In the genomic region with DNA sequence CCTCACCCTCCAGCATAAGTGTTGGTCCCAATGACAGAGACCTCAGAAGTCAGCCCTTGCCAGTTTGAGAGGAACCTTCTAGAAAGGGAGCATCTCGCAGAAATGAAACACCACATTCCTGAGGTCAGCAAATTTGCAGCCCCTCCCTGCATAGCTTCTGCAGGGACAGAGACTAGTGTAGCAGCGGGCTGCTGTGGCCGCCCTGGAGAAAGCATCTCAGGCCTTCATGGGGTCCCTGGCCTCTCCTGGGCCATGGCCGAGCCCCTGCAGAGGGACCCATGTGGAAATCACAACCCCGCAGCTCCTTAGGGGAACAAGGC, we compare ENCODE assay signal across 25 cellular contexts. TPM values are rescaled to one million over a fixed set of nuclear protein-coding genes. Genes with fewer than 3 reads are reported as not detected.
"Had no signal": no experiment of that assay in that cellular context is flagged by ENCODE, and none has a peak within 500 bp of the region (broad histone marks: within the 10 kb centered on the region; RNA-seq: fewer than 3 reads in every experiment).

No MANE protein-coding gene starts in this region.

- H3K4me3 ChIP-seq: ascending aorta, sigmoid colon had no signal

- H3K9me3 ChIP-seq: ascending aorta, sigmoid colon had no signal

- H3K27me3 ChIP-seq: ascending aorta had no signal

- H3K27ac Mint-ChIP-seq: activated CD8-positive, alpha-beta T cell treated with anti-CD3 and anti-CD28 coated beads, Interleukin-2, amount 10 ng/mL, durations not matched to agents 7 days and 5 days; activated naive CD4-positive, alpha-beta T cell treated with anti-CD3 and anti-CD28 coated beads, Interleukin-2, amount 50 U/mL, for 24 hours; activated T-helper 1 cell treated with anti-CD3 and anti-CD28 coated beads, Interleukin-12 subunit alpha, Interleukin-12 subunit beta, Interleukin-2, Interleukin-4 antibody, amounts not matched to agents 30 ng/mL and 10 ng/mL and 1 ng/mL, durations not matched to agents 14 hours and 24 hours and 36 hours; dendritic cell treated with granulocyte-macrophage colony-stimulating factor and Interleukin-4, amounts not matched to agents 40 ng/mL and 50 ng/mL, for 4 days; natural killer cell treated with Interleukin-12 subunit alpha and Interleukin-12 subunit beta and Interleukin-15 and Interleukin-18, amount 100 ng/mL, for 72 hours; T-cell; T-helper 2 cell treated with Interferon-gamma antibody and Interleukin-4, amounts not matched to agents 5 μg/mL and 100 μg/mL, for 36 hours had no signal

- H3K9me3 Mint-ChIP-seq: activated naive CD4-positive, alpha-beta T cell treated with anti-CD3 and anti-CD28 coated beads, Interleukin-2, amount 50 U/mL, for 24 hours; activated T-helper 1 cell treated with anti-CD3 and anti-CD28 coated beads, Interleukin-12 subunit alpha, Interleukin-12 subunit beta, Interleukin-2, Interleukin-4 antibody, amounts not matched to agents 30 ng/mL and 10 ng/mL and 1 ng/mL, durations not matched to agents 14 hours and 24 hours and 36 hours; dendritic cell treated with granulocyte-macrophage colony-stimulating factor and Interleukin-4, amounts not matched to agents 40 ng/mL and 50 ng/mL, for 4 days; natural killer cell treated with Interleukin-12 subunit alpha and Interleukin-12 subunit beta and Interleukin-15 and Interleukin-18, amount 100 ng/mL, for 72 hours; T-cell; T-helper 2 cell treated with Interferon-gamma antibody and Interleukin-4, amounts not matched to agents 5 μg/mL and 100 μg/mL, for 36 hours had no signal

- ATAC-seq: activated CD8-positive, alpha-beta T cell treated with anti-CD3 and anti-CD28 coated beads, Interleukin-2, amount 10 ng/mL, durations not matched to agents 7 days and 5 days; foreskin keratinocyte; left ventricle myocardium superior; stimulated activated naive CD8-positive, alpha-beta T cell treated with anti-CD3 and anti-CD28 coated beads, Interleukin-15, Interleukin-2, amounts not matched to agents 100 U/mL and 50 U/mL, for 24 hours; T-cell had no signal

- H3K4me1 ChIP-seq: ascending aorta, foreskin keratinocyte, parathyroid adenoma, sigmoid colon had no signal

- H3K9ac ChIP-seq: parathyroid adenoma had no signal

- H3K27ac ChIP-seq: ascending aorta, brain microvascular endothelial cell, foreskin keratinocyte, parathyroid adenoma, sigmoid colon had no signal

- H3K4me1 Mint-ChIP-seq: activated naive CD4-positive, alpha-beta T cell treated with anti-CD3 and anti-CD28 coated beads, Interleukin-2, amount 50 U/mL, for 24 hours; T-cell had no signal

- DNase-seq: activated CD4-positive, alpha-beta T cell treated with anti-CD3 and anti-CD28 coated beads for 1 hour; activated CD4-positive, alpha-beta T cell treated with anti-CD3 and anti-CD28 coated beads, Interleukin-2, amount 50 U/mL, for 1 hour; activated CD8-positive, alpha-beta T cell treated with anti-CD3 and anti-CD28 coated beads, Interleukin-2, amount 10 ng/mL, durations not matched to agents 7 days and 5 days; activated gamma-delta T cell treated with Interleukin-2 at 50 U/mL for 16 hours; brain microvascular endothelial cell; caudate nucleus; effector CD8-positive, alpha-beta T cell; erythroblast; foreskin keratinocyte; left ventricle myocardium superior; mammary epithelial cell; midbrain; sigmoid colon; stimulated activated CD4-positive, alpha-beta T cell treated with anti-CD3 and anti-CD28 coated beads, Interleukin-4, amount 100 ng/mL, for 4 hours; stimulated activated naive CD8-positive, alpha-beta T cell treated with anti-CD3 and anti-CD28 coated beads, Interleukin-15, Interleukin-2, amounts not matched to agents 100 U/mL and 50 U/mL, for 24 hours; T-cell had no signal

- H3K79me2 ChIP-seq: parathyroid adenoma had no signal

- H3K36me3 ChIP-seq: ascending aorta, brain microvascular endothelial cell, sigmoid colon had no signal

- H3K36me3 Mint-ChIP-seq: activated naive CD4-positive, alpha-beta T cell treated with anti-CD3 and anti-CD28 coated beads, Interleukin-2, amount 50 U/mL, for 24 hours; natural killer cell treated with Interleukin-12 subunit alpha and Interleukin-12 subunit beta and Interleukin-15 and Interleukin-18, amount 100 ng/mL, for 72 hours; T-cell had no signal

- H3K4me3 Mint-ChIP-seq: activated CD8-positive, alpha-beta T cell treated with anti-CD3 and anti-CD28 coated beads, Interleukin-2, amount 10 ng/mL, durations not matched to agents 7 days and 5 days; activated naive CD4-positive, alpha-beta T cell treated with anti-CD3 and anti-CD28 coated beads, Interleukin-2, amount 50 U/mL, for 24 hours; activated T-helper 1 cell treated with anti-CD3 and anti-CD28 coated beads, Interleukin-12 subunit alpha, Interleukin-12 subunit beta, Interleukin-2, Interleukin-4 antibody, amounts not matched to agents 30 ng/mL and 10 ng/mL and 1 ng/mL, durations not matched to agents 14 hours and 24 hours and 36 hours; dendritic cell treated with granulocyte-macrophage colony-stimulating factor and Interleukin-4, amounts not matched to agents 40 ng/mL and 50 ng/mL, for 4 days; natural killer cell treated with Interleukin-12 subunit alpha and Interleukin-12 subunit beta and Interleukin-15 and Interleukin-18, amount 100 ng/mL, for 72 hours; T-cell; T-helper 2 cell treated with Interferon-gamma antibody and Interleukin-4, amounts not matched to agents 5 μg/mL and 100 μg/mL, for 36 hours had no signal

RNA-seq across cellular contexts. Expression of a gene that starts 11.4 kb away (rescaled TPM):
- total RNA-seq: activated CD8-positive, alpha-beta T cell treated with anti-CD3 and anti-CD28 coated beads, Interleukin-2, amount 10 ng/mL, durations not matched to agents 7 days and 5 days; activated T-helper 1 cell treated with anti-CD3 and anti-CD28 coated beads, Interleukin-12 subunit alpha, Interleukin-12 subunit beta, Interleukin-2, Interleukin-4 antibody, amounts not matched to agents 30 ng/mL and 10 ng/mL and 1 ng/mL, durations not matched to agents 14 hours and 24 hours and 36 hours; ascending aorta; foreskin keratinocyte; left ventricle myocardium superior; mammary epithelial cell; natural killer cell treated with Interleukin-12 subunit alpha and Interleukin-12 subunit beta and Interleukin-15 and Interleukin-18, amount 100 ng/mL, for 72 hours; sigmoid colon; subcutaneous adipose tissue; T-cell had no signal
- polyA plus RNA-seq: mammary epithelial cell had no signal

RNA-seq across cellular contexts. Expression of a gene that starts 34.8 kb away (rescaled TPM):
- total RNA-seq: activated CD8-positive, alpha-beta T cell treated with anti-CD3 and anti-CD28 coated beads, Interleukin-2, amount 10 ng/mL, durations not matched to agents 7 days and 5 days; activated T-helper 1 cell treated with anti-CD3 and anti-CD28 coated beads, Interleukin-12 subunit alpha, Interleukin-12 subunit beta, Interleukin-2, Interleukin-4 antibody, amounts not matched to agents 30 ng/mL and 10 ng/mL and 1 ng/mL, durations not matched to agents 14 hours and 24 hours and 36 hours; ascending aorta; left ventricle myocardium superior; natural killer cell treated with Interleukin-12 subunit alpha and Interleukin-12 subunit beta and Interleukin-15 and Interleukin-18, amount 100 ng/mL, for 72 hours; sigmoid colon; subcutaneous adipose tissue; ureter had no signal
- polyA plus RNA-seq: mammary epithelial cell had no signal

RNA-seq across cellular contexts. Expression of a gene that starts 47.7 kb away (rescaled TPM):
- total RNA-seq: ascending aorta, sigmoid colon, subcutaneous adipose tissue, T-cell, ureter had no signal
